27 cellular contexts compared by ENCODE assay signal in genomic region chr20:49905415-49906091, GRCh38. TPM values are rescaled to one million over a fixed set of nuclear protein-coding genes. Genes with fewer than 3 reads are reported as not detected.
A peak's percentile ranks its signal among the peaks of the same experiment; 100 is the strongest.
DNase-seq lines count a peak whose midpoint lies in the region; ATAC-seq and TF ChIP-seq lines count a peak whose summit lies in the region.
"Had no signal": no experiment of that assay in that cellular context is flagged by ENCODE, and none has a peak within 500 bp of the region (broad histone marks: within the 10 kb centered on the region; RNA-seq: fewer than 3 reads in every experiment).

No MANE protein-coding gene starts in this region.

- H3K27ac Mint-ChIP-seq in memory B cell = peak overlapping the region; percentile 35
- H3K27ac Mint-ChIP-seq: stimulated activated naive B cell treated with anti-CD40 and anti-IgM and Interleukin-4, amounts not matched to agents 10 μg/mL and 1 μg/mL and 100 μg/mL, for 72 hours; T-helper 2 cell treated with Interferon-gamma antibody and Interleukin-4, amounts not matched to agents 5 μg/mL and 100 μg/mL, for 36 hours; type B pancreatic cell had no signal

- no peaks in the 10 kb centered on the region for H3K27me3 ChIP-seq in left ventricle myocardium inferior (ENCODE audit: low read depth)
- no peaks in the 10 kb centered on the region for H3K27me3 ChIP-seq in right atrium auricular region
- no peaks in the 10 kb centered on the region for H3K27me3 ChIP-seq in upper lobe of right lung
- H3K27me3 ChIP-seq: cardiac muscle cell had no signal

- peaks cover 42% of the 10 kb centered on the region for H3K36me3 ChIP-seq in left ventricle myocardium inferior
- H3K36me3 ChIP-seq in right atrium auricular region = peaks cover 36% of the 10 kb centered on the region
- H3K36me3 ChIP-seq in upper lobe of right lung = peaks cover 45% of the 10 kb centered on the region

- H3K9me3 Mint-ChIP-seq in memory B cell = no peaks in the 10 kb centered on the region
- H3K9me3 Mint-ChIP-seq: stimulated activated naive B cell treated with anti-CD40 and anti-IgM and Interleukin-4, amounts not matched to agents 10 μg/mL and 1 μg/mL and 100 μg/mL, for 72 hours; T-helper 2 cell treated with Interferon-gamma antibody and Interleukin-4, amounts not matched to agents 5 μg/mL and 100 μg/mL, for 36 hours; type B pancreatic cell had no signal

- H3K27ac ChIP-seq in left ventricle myocardium inferior (replicated peaks) (peak overlapping the region; percentile 94), right atrium auricular region (no peak overlapping the region), upper lobe of right lung (no peak overlapping the region)
- H3K27ac ChIP-seq: cardiac muscle cell, coronary artery, KMS-11, psoas muscle had no signal

- H3K4me3 ChIP-seq in left ventricle myocardium inferior (no peak overlapping the region), right atrium auricular region (no peak overlapping the region), upper lobe of right lung (no peak overlapping the region)
- peak overlapping the region; percentile 42 for H3K4me3 ChIP-seq in Jurkat, Clone E6-1 (ENCODE audit: low read length)
- H3K4me3 ChIP-seq: cardiac muscle cell, coronary artery, psoas muscle had no signal

- H3K9me3 ChIP-seq in left ventricle myocardium inferior (replicated peaks) (no peaks in the 10 kb centered on the region), right atrium auricular region (no peaks in the 10 kb centered on the region), upper lobe of right lung (no peaks in the 10 kb centered on the region)
- H3K9me3 ChIP-seq: psoas muscle had no signal

- TF ChIP-seq CTCF in left ventricle myocardium inferior (IDR thresholded peaks at IDR 0.05; ENCODE audit: borderline replicate concordance) (no peak), right atrium auricular region (IDR thresholded peaks at IDR 0.05) (no peak), upper lobe of right lung (IDR thresholded peaks at IDR 0.05) (no peak)

- H3K4me1 ChIP-seq in left ventricle myocardium inferior = peaks cover 51% of the 10 kb centered on the region
- H3K4me1 ChIP-seq in right atrium auricular region = peaks cover 0 to 23% of the 10 kb centered on the region in 2 donors
- H3K4me1 ChIP-seq in upper lobe of right lung = peaks cover 4% of the 10 kb centered on the region

- H3K4me3 Mint-ChIP-seq in memory B cell = no peak overlapping the region
- H3K4me3 Mint-ChIP-seq: stimulated activated naive B cell treated with anti-CD40 and anti-IgM and Interleukin-4, amounts not matched to agents 10 μg/mL and 1 μg/mL and 100 μg/mL, for 72 hours; T-helper 2 cell treated with Interferon-gamma antibody and Interleukin-4, amounts not matched to agents 5 μg/mL and 100 μg/mL, for 36 hours; type B pancreatic cell had no signal

- peaks cover 8% of the 10 kb centered on the region for H3K4me1 Mint-ChIP-seq in memory B cell

- H3K27me3 Mint-ChIP-seq in memory B cell = no peaks in the 10 kb centered on the region
- H3K27me3 Mint-ChIP-seq: stimulated activated naive B cell treated with anti-CD40 and anti-IgM and Interleukin-4, amounts not matched to agents 10 μg/mL and 1 μg/mL and 100 μg/mL, for 72 hours; type B pancreatic cell had no signal

- no peak for DNase-seq in left ventricle myocardium inferior
- DNase-seq in right atrium auricular region (ENCODE audit: low spot score) = no peak
- peak; percentile 76 for DNase-seq in Jurkat, Clone E6-1 (ENCODE audit: low read depth, low spot score)
- DNase-seq in memory B cell (ENCODE audit: low spot score in 2 of 2) = no peak
- peak; percentile 50 for DNase-seq in upper lobe of right lung
- no peak for DNase-seq in GM19238 (ENCODE audit: insufficient read length, low spot score)
- DNase-seq: activated CD4-positive, alpha-beta T cell treated with anti-CD3 and anti-CD28 coated beads for 1 hour; C1 segment of cervical spinal cord; effector CD8-positive, alpha-beta T cell; GOT3; mesendoderm; NCI-H2029 treated with DMSO at 0.1 percent for 48 hours; NCI-H226; NCI-H526 treated with DMSO at 0.1 percent for 48 hours; nucleus accumbens; PC-3; psoas muscle; Right ventricle myocardium superior; stimulated activated naive B cell treated with anti-CD40 and anti-IgM and Interleukin-4, amounts not matched to agents 10 μg/mL and 1 μg/mL and 100 μg/mL, for 72 hours; substantia nigra had no signal

- ATAC-seq in memory B cell (ENCODE audit: low read depth) (no peak), upper lobe of right lung (no peak), GM19324 (IDR thresholded peaks at IDR 0.05; ENCODE audit: low FRiP score, unreplicated experiment) (no peak)
- ATAC-seq: left lobe of liver; PC-3; psoas muscle; stimulated activated naive B cell treated with anti-CD40 and anti-IgM and Interleukin-4, amounts not matched to agents 10 μg/mL and 1 μg/mL and 100 μg/mL, for 72 hours had no signal

- intact Hi-C loops in left ventricle myocardium inferior (cut with micrococcal nuclease) (no loop called here), upper lobe of right lung (cut with DNase I) (no loop called here)

- peaks cover 34% of the 10 kb centered on the region for H3K36me3 Mint-ChIP-seq in memory B cell

RNA-seq across cellular contexts. Expression of gene SPATA2, which starts 9.8 kb away (rescaled TPM):
- total RNA-seq in left ventricle myocardium inferior (7.6 TPM), right atrium auricular region (1 to 10 TPM; 5.0 to 6.1 TPM), upper lobe of right lung (8.7 TPM)
- polyA plus RNA-seq in Jurkat, Clone E6-1 (2012; ENCODE audit: insufficient read depth, insufficient read length) = 7.5 TPM

RNA-seq across cellular contexts. Expression of gene RNF114, which starts 30.6 kb away (rescaled TPM):
- total RNA-seq in left ventricle myocardium inferior (50.8 TPM), right atrium auricular region (100 to 1,000 TPM in 1 of 2 donors, 10 to 100 TPM in 1; 40.2 to 117 TPM), upper lobe of right lung (74.7 TPM)
- 83.2 TPM for polyA plus RNA-seq in Jurkat, Clone E6-1 (2012; ENCODE audit: insufficient read depth, insufficient read length)

Comparison
In these comparisons a context has a peak if more than half of its experiments do, and no peak if none do; other contexts are left out.
1. DNase-seq: peak in Jurkat, Clone E6-1 (single experiment) and upper lobe of right lung (single experiment); none in left ventricle myocardium inferior (single experiment), right atrium auricular region (single experiment), memory B cell (0 of 2) and GM19238 (single experiment).